In genomic region chr4:56184214-56184613, GRCh38 we compare ENCODE assay signal across 18 cellular contexts.
DNase-seq lines count a peak whose midpoint lies in the region; ATAC-seq, FAIRE-seq and TF ChIP-seq lines count a peak whose summit lies in the region.
"Had no signal": no experiment of that assay in that cellular context is flagged by ENCODE, and none has a peak within 500 bp of the region (broad histone marks: within the 10 kb centered on the region; RNA-seq: fewer than 3 reads in every experiment).

No MANE protein-coding gene starts in this region.

- no peak overlapping the region for H2AFZ ChIP-seq in IMR-90 (replicated peaks; ENCODE audit: low read length, poor library complexity)
- H2AFZ ChIP-seq in astrocyte (ENCODE audit: low read depth, low read length) = no peak overlapping the region

- H3K4me1 ChIP-seq in IMR-90 (ENCODE audit: control insufficient read depth, insufficient read depth, low read length) (no peaks in the 10 kb centered on the region), astrocyte (ENCODE audit: insufficient read depth, low read length) (peaks cover 6% of the 10 kb centered on the region)
- H3K4me1 ChIP-seq: SJSA1 had no signal

- CTCF ChIA-PET in IMR-90 (lab: Yijun Ruan, JAX) = interaction anchor here (0.9 kb wide), 1 partner anchor 9 kb away, joined by 3 read pairs; no protein-coding TSS in a partner anchor

- H3K27me3 Mint-ChIP-seq in astrocyte (ENCODE audit: low read depth, unreplicated experiment) = no peaks in the 10 kb centered on the region
- H3K27me3 Mint-ChIP-seq in nephron progenitor cell (ENCODE audit: low read depth, poor library complexity) = no peaks in the 10 kb centered on the region

- no peak overlapping the region for H4K8ac ChIP-seq in IMR-90 (ENCODE audit: low read depth in 2 of 2, low read length in 2 of 2)

- H3K4me3 Mint-ChIP-seq in astrocyte (ENCODE audit: unreplicated experiment) (no peak overlapping the region), nephron progenitor cell (no peak overlapping the region)
- H3K4me3 Mint-ChIP-seq: CD8-positive, alpha-beta memory T cell had no signal

- H3K27ac Mint-ChIP-seq in astrocyte (ENCODE audit: unreplicated experiment) (peak overlapping the region; percentile 55), nephron progenitor cell (peak overlapping the region; percentile 89)
- H3K27ac Mint-ChIP-seq: CD8-positive, alpha-beta memory T cell had no signal

- H3K4me3 ChIP-seq in IMR-90 (ENCODE audit: insufficient read depth, low read depth, low read length) (no peak overlapping the region), astrocyte (ENCODE audit: insufficient read depth, low read depth, low read length) (no peak overlapping the region), coronary artery (no peak overlapping the region)
- H3K4me3 ChIP-seq: SJSA1 had no signal

- no peak overlapping the region for H2BK20ac ChIP-seq in IMR-90 (ENCODE audit: low read depth, low read length)

- no peak for FAIRE-seq in astrocyte (lab: Jason Lieb, UNC)
- FAIRE-seq: GM19239, RCC 7860 had no signal

- no peak for ATAC-seq in IMR-90 (ENCODE audit: low read depth)

- DNase-seq in IMR-90 (no peak), astrocyte (ENCODE audit: low read depth) (no peak), nephron progenitor cell (no peak), NCI-H187 (lab: John Stamatoyannopoulos, UW) (no peak), DMS 273 (lab: John Stamatoyannopoulos, UW; ENCODE audit: unreplicated experiment) (no peak), coronary artery (ENCODE audit: low spot score) (no peak)
- DNase-seq in activated CD8-positive, alpha-beta memory T cell treated with anti-CD3 and anti-CD28 coated beads, Interleukin-2, amount 50 U/mL, for 4 hours = no peak
- DNase-seq: Calu3; CD8-positive, alpha-beta memory T cell; GDM1; NCI-H1694; NCI-H2081 treated with DMSO at 0.1 percent for 48 hours; NCI-H524 treated with DMSO at 0.1 percent for 48 hours; NCI-H82; OCI-M1 had no signal

- H3K36me3 ChIP-seq in IMR-90 (ENCODE audit: control insufficient read depth, insufficient read depth, low read length) (no peaks in the 10 kb centered on the region), astrocyte (ENCODE audit: insufficient read depth, low read length) (no peaks in the 10 kb centered on the region)
- H3K36me3 ChIP-seq: SJSA1 had no signal

- H3K27ac ChIP-seq in IMR-90 (ENCODE audit: insufficient read depth, low read length) = no peak overlapping the region
- H3K27ac ChIP-seq in astrocyte (ENCODE audit: low read depth, low read length) = no peak overlapping the region
- H3K27ac ChIP-seq in coronary artery = no peak overlapping the region
- H3K27ac ChIP-seq: SJSA1 had no signal

- H2BK5ac ChIP-seq in IMR-90 (ENCODE audit: low read depth, low read length, poor library complexity, severe bottlenecking) = no peak overlapping the region

- H3K9me3 ChIP-seq in IMR-90 (ENCODE audit: control insufficient read depth, insufficient read depth, low read length) (no peaks in the 10 kb centered on the region), astrocyte (ENCODE audit: insufficient read depth, low read depth, low read length) (no peaks in the 10 kb centered on the region)
- H3K9me3 ChIP-seq: SJSA1 had no signal

- no peak overlapping the region for H3K23ac ChIP-seq in IMR-90 (ENCODE audit: low read depth, low read length)

- no TSS peak for BruUV-seq in IMR-90 (replicated peaks; lab: Mats Ljungman, UMichigan)

- H3K4ac ChIP-seq in IMR-90 (ENCODE audit: low read depth, low read length) = no peak overlapping the region

- H4K91ac ChIP-seq in IMR-90 (ENCODE audit: insufficient read depth, low read depth, low read length) = no peak overlapping the region

- no peak for TF ChIP-seq POLR2A in IMR-90 (IDR thresholded peaks at IDR 0.05; ENCODE audit: low read depth, low read length)

- in situ Hi-C loops in IMR-90 (cut with MboI; ENCODE audit: low sequenced_read_pairs) = no loop called here

- peaks cover 5% of the 10 kb centered on the region for H3K36me3 Mint-ChIP-seq in astrocyte (ENCODE audit: low read depth, unreplicated experiment)
- peaks cover 67% of the 10 kb centered on the region for H3K36me3 Mint-ChIP-seq in nephron progenitor cell (ENCODE audit: low read depth)
- H3K36me3 Mint-ChIP-seq: CD8-positive, alpha-beta memory T cell had no signal

- H3K9ac ChIP-seq in IMR-90 (ENCODE audit: low read depth, low read length) (no peak overlapping the region), astrocyte (ENCODE audit: low read length) (no peak overlapping the region)

- WGBS in IMR-90 (ENCODE audit: extremely low coverage in 2 of 2, insufficient read length in 1 of 2), 2 experiments = no CpG with 5 or more reads among the region's 6 CpGs

- no peak overlapping the region for H2AK9ac ChIP-seq in IMR-90 (replicated peaks; ENCODE audit: low read depth, low read length, poor library complexity)

- no peak overlapping the region for H4K5ac ChIP-seq in IMR-90 (ENCODE audit: low read depth, low read length)

- no peak overlapping the region for H2AK5ac ChIP-seq in IMR-90 (ENCODE audit: low read depth, low read length)

- H4K20me1 ChIP-seq in IMR-90 (ENCODE audit: insufficient read depth, low read length) (no peaks in the 10 kb centered on the region), astrocyte (ENCODE audit: insufficient read depth, low read length) (no peaks in the 10 kb centered on the region)

- H3K4me1 Mint-ChIP-seq in astrocyte (ENCODE audit: low read depth, unreplicated experiment) (peaks cover 11% of the 10 kb centered on the region), nephron progenitor cell (peaks cover 81% of the 10 kb centered on the region)

- H2BK15ac ChIP-seq in IMR-90 (ENCODE audit: low read depth, low read length) = no peak overlapping the region

- H3K4me2 ChIP-seq in IMR-90 (ENCODE audit: low read depth, low read length) (no peak overlapping the region), astrocyte (ENCODE audit: low read length) (no peak overlapping the region)

- peaks cover 2% of the 10 kb centered on the region for H3K9me3 Mint-ChIP-seq in astrocyte (ENCODE audit: unreplicated experiment)
- no peaks in the 10 kb centered on the region for H3K9me3 Mint-ChIP-seq in nephron progenitor cell

- no peaks in the 10 kb centered on the region for H3K79me1 ChIP-seq in IMR-90 (ENCODE audit: low read depth in 1 of 2, low read length in 2 of 2)

- no peak for TF ChIP-seq RAD21 in IMR-90 (IDR thresholded peaks at IDR 0.05; ENCODE audit: low read length)

- POLR2A ChIA-PET in IMR-90 (lab: Charles Lee; ENCODE audit: unreplicated experiment) = no interaction called here

- H3K14ac ChIP-seq in IMR-90 (replicated peaks; ENCODE audit: low read depth, low read length) = no peak overlapping the region

- no peak overlapping the region for H3K56ac ChIP-seq in IMR-90 (ENCODE audit: extremely low read depth, insufficient read depth, low read length)

- dilution Hi-C loops in IMR-90 (cut with HindIII; ENCODE audit: low sequenced_read_pairs, unreplicated experiment) = no loop called here

- no peaks in the 10 kb centered on the region for H3K9me1 ChIP-seq in IMR-90 (ENCODE audit: insufficient read depth, low read length)

- intact Hi-C loops in IMR-90 (cut with micrococcal nuclease) = no loop called here

- no peaks in the 10 kb centered on the region for H3K79me2 ChIP-seq in astrocyte (ENCODE audit: insufficient read depth, low read length)

- TF ChIP-seq CTCF in IMR-90 (conservative IDR thresholded peaks at IDR 0.05; ENCODE audit: low read depth, low read length) = no peak
- TF ChIP-seq CTCF in astrocyte (IDR thresholded peaks at IDR 0.05; ENCODE audit: insufficient read depth, low read depth, low read length) = no peak
- TF ChIP-seq CTCF in nephron progenitor cell (IDR thresholded peaks at IDR 0.05) = no peak
- TF ChIP-seq CTCF in coronary artery (IDR thresholded peaks at IDR 0.05) = no peak

- H2BK120ac ChIP-seq in IMR-90 (ENCODE audit: low read depth, low read length) = no peak overlapping the region

- H3K27me3 ChIP-seq in IMR-90 (ENCODE audit: control insufficient read depth, insufficient read depth, low read length) (no peaks in the 10 kb centered on the region), astrocyte (ENCODE audit: insufficient read depth, low read length) (no peaks in the 10 kb centered on the region)
- H3K27me3 ChIP-seq: SJSA1 had no signal

- H3K18ac ChIP-seq in IMR-90 (ENCODE audit: low read depth, low read length) = no peak overlapping the region

TF ChIP-seq in IMR-90, 13 proteins besides CTCF, POLR2A, EP300 and RAD21:
- TF ChIP-seq MAFK (IDR thresholded peaks at IDR 0.05; ENCODE audit: low read depth, low read length) (peak; percentile 82), FOS (IDR thresholded peaks at IDR 0.05; ENCODE audit: low read depth, low read length) (no peak)
